ENCODE assay signal across 18 cellular contexts in the genomic region with DNA sequence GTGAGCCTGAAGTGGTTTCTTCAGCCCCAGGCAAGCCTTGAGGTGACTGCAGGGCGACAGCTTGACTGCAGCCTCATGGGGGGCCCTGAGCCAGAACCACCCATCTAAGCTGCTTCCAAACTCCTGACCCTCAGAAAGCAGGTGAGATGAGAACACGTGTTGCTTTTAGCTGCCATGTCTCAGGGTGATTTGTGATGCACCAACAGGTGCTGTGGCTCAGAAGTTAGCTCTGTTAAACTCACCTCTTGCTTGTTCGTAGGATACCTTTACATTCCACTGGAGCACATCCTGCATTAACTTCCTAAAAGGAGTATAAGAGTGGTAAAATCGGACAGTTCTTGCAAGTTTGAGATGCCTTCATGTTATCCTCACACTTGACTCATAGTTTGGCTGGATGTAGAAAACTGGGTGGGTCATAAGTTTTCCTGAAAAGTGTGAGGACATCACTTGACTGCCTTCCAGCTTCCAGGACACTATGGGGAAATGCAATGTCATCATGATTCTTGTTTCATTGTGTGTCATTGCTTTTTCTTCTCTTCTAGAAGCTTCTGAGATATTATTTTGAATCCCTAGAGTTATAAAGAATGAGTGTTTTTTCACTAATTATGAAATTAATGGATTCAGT.
DNase-seq lines count a peak whose midpoint lies in the region; ATAC-seq lines count a peak whose summit lies in the region.
"Had no signal": no experiment of that assay in that cellular context is flagged by ENCODE, and none has a peak within 500 bp of the region (broad histone marks: within the 10 kb centered on the region; RNA-seq: fewer than 3 reads in every experiment).

No MANE protein-coding gene starts in this region.

- peaks cover 32% of the 10 kb centered on the region for H3K27me3 Mint-ChIP-seq in activated T-cell treated with anti-CD3 and anti-CD28 coated beads, Interleukin-2, amount 50 U/mL, for 72 hours (ENCODE audit: low read depth)

- no peaks in the 10 kb centered on the region for H3K4me1 Mint-ChIP-seq in activated T-cell treated with anti-CD3 and anti-CD28 coated beads, Interleukin-2, amount 50 U/mL, for 72 hours (ENCODE audit: low read depth)
- H3K4me1 Mint-ChIP-seq: stimulated activated memory B cell treated with anti-CD40 and anti-IgM and Interleukin-4, amounts not matched to agents 10 μg/mL and 1 μg/mL and 100 μg/mL, for 72 hours; T-cell had no signal

- DNase-seq in ELR (ENCODE audit: low read depth) (peak; percentile 34), NCI-H460 (ENCODE audit: extremely low read depth, low read depth) (peak; percentile 36), fibroblast of peridontal ligament (ENCODE audit: extremely low read depth) (peak; percentile 43), skeletal muscle cell (ENCODE audit: low read depth) (peak; percentile 67), cerebellar nuclear complex (lab: John Stamatoyannopoulos, UW) (no peak)
- no peak for DNase-seq in activated T-cell treated with anti-CD3 and anti-CD28 coated beads, Interleukin-2, amount 50 U/mL, for 72 hours
- DNase-seq: activated naive CD4-positive, alpha-beta T cell treated with Interleukin-2 at 50 U/mL for 16 hours; CD4-positive, alpha-beta T cell; DND-41; effector memory CD8-positive, alpha-beta T cell; heart left ventricle; NCI-H1930; small intestine; T-cell had no signal

- H3K36me3 Mint-ChIP-seq in activated T-cell treated with anti-CD3 and anti-CD28 coated beads, Interleukin-2, amount 50 U/mL, for 72 hours (ENCODE audit: insufficient read depth in 2 of 2): no peaks in the 10 kb centered on the region
- H3K36me3 Mint-ChIP-seq: stimulated activated memory B cell treated with anti-CD40 and anti-IgM and Interleukin-4, amounts not matched to agents 10 μg/mL and 1 μg/mL and 100 μg/mL, for 72 hours; T-cell had no signal

- H3K4me3 ChIP-seq in skeletal muscle cell (ENCODE audit: low read depth, low read length): no peak overlapping the region
- H3K4me3 ChIP-seq: body of pancreas, heart left ventricle, vagina had no signal

- ATAC-seq in activated T-cell treated with anti-CD3 and anti-CD28 coated beads, Interleukin-2, amount 50 U/mL, for 72 hours (replicated peaks in 1 of 2): no peak
- no peak for ATAC-seq in GM18520 (IDR thresholded peaks at IDR 0.05; ENCODE audit: unreplicated experiment)
- ATAC-seq: body of pancreas; effector memory CD8-positive, alpha-beta T cell; stimulated activated memory B cell treated with anti-CD40 and anti-IgM and Interleukin-4, amounts not matched to agents 10 μg/mL and 1 μg/mL and 100 μg/mL, for 72 hours; T-cell had no signal

- no peak overlapping the region for H3K27ac Mint-ChIP-seq in activated T-cell treated with anti-CD3 and anti-CD28 coated beads, Interleukin-2, amount 50 U/mL, for 72 hours
- H3K27ac Mint-ChIP-seq: CD4-positive, alpha-beta T cell; effector memory CD8-positive, alpha-beta T cell; stimulated activated memory B cell treated with anti-CD40 and anti-IgM and Interleukin-4, amounts not matched to agents 10 μg/mL and 1 μg/mL and 100 μg/mL, for 72 hours; T-cell had no signal

- H3K9me3 Mint-ChIP-seq in activated T-cell treated with anti-CD3 and anti-CD28 coated beads, Interleukin-2, amount 50 U/mL, for 72 hours: no peaks in the 10 kb centered on the region
- H3K9me3 Mint-ChIP-seq: CD4-positive, alpha-beta T cell; effector memory CD8-positive, alpha-beta T cell had no signal

- no peak overlapping the region for H3K4me3 Mint-ChIP-seq in activated T-cell treated with anti-CD3 and anti-CD28 coated beads, Interleukin-2, amount 50 U/mL, for 72 hours
- H3K4me3 Mint-ChIP-seq: CD4-positive, alpha-beta T cell; effector memory CD8-positive, alpha-beta T cell; stimulated activated memory B cell treated with anti-CD40 and anti-IgM and Interleukin-4, amounts not matched to agents 10 μg/mL and 1 μg/mL and 100 μg/mL, for 72 hours; T-cell had no signal

Comparison
In these comparisons a context has a peak if more than half of its experiments do, and no peak if none do; other contexts are left out.
1. DNase-seq: peak in ELR (single experiment), NCI-H460 (single experiment), fibroblast of peridontal ligament (single experiment) and skeletal muscle cell (single experiment); none in activated T-cell treated with anti-CD3 and anti-CD28 coated beads, Interleukin-2, amount 50 U/mL, for 72 hours (0 of 2) and cerebellar nuclear complex (0 of 2).